Comparison of ENCODE assay signal across 15 cellular contexts in the genomic region with DNA sequence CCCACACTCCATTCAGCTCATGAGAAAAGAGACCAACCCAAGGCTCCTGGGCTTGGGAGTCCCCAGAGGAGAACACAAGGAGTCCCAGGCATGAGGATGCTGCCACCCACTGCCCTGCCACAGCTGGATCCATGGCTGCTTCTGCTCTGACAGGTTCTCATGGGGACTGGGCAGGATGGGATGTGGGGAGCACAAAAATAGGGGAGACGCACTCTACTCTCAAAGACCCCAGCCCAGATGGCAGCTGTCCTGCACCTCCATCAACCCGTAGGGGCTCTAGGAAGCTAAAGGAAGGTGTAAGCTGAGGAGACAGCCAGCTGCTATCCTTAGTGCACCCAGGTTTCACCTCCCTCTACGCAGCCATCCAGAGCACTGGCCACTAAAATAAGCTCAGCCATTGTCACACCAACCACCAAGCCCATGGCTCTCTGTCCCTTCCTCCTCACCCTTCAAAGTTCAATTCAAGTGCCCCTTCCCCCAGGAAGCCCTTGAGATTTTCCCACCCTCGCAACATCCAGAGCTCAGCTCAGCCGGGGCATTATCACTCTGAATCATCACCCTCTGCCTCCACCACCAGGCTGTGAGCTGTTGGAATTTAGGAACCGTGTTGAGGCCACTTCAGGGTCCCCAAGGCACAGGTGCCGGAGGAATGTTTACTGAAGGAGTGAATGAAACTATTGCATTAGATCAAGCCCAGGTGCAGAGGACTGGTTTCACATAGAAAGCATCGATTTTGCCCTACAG.
DNase-seq lines count a peak whose midpoint lies in the region; ATAC-seq, FAIRE-seq and TF ChIP-seq lines count a peak whose summit lies in the region.
"Had no signal": no experiment of that assay in that cellular context is flagged by ENCODE, and none has a peak within 500 bp of the region (broad histone marks: within the 10 kb centered on the region; RNA-seq: fewer than 3 reads in every experiment).

No MANE protein-coding gene starts in this region.

- no peak for TF ChIP-seq POLR2A in H54 (IDR thresholded peaks at IDR 0.05; ENCODE audit: low read depth, low read length)

- TF ChIP-seq CTCF in lower lobe of right lung (IDR thresholded peaks at IDR 0.05) (no peak), omental fat pad (IDR thresholded peaks at IDR 0.05) (no peak)

- no peaks in the 10 kb centered on the region for H3K36me3 ChIP-seq in lower lobe of right lung
- H3K36me3 ChIP-seq: uterus had no signal

- H3K4me1 ChIP-seq in lower lobe of right lung, result no peaks in the 10 kb centered on the region
- H3K4me1 ChIP-seq: uterus had no signal

- no peak overlapping the region for H3K27ac ChIP-seq in lower lobe of right lung

- H3K4me3 ChIP-seq in lower lobe of right lung, result no peak overlapping the region
- H3K4me3 ChIP-seq: uterus had no signal

- intact Hi-C loops in lower lobe of right lung (cut with DNase I), result no loop called here

- peak; percentile 65 to 74 for DNase-seq in NOMO-1 (lab: John Stamatoyannopoulos, UW; ENCODE audit: unreplicated experiment in 2 of 2)
- peak; percentile 15 for DNase-seq in lower lobe of right lung
- no peak for DNase-seq in H54 (ENCODE audit: insufficient read length, low spot score)
- no peak for DNase-seq in omental fat pad (ENCODE audit: low spot score)
- DNase-seq in SHP77 (lab: John Stamatoyannopoulos, UW), result no peak
- no peak for DNase-seq in activated T-cell treated with anti-CD3 and anti-CD28 coated beads, Interleukin-2, amount 50 U/mL, for 48 hours
- DNase-seq: activated B cell treated with CpG ODN at 0.5 μM for 24 hours; activated naive CD4-positive, alpha-beta T cell; cortex of kidney; NCI-H446; T-cell; uterus had no signal

- no peaks in the 10 kb centered on the region for H3K27me3 ChIP-seq in lower lobe of right lung (ENCODE audit: low read depth)
- H3K27me3 ChIP-seq: uterus had no signal

- ATAC-seq in GM21360 (IDR thresholded peaks at IDR 0.05; ENCODE audit: unreplicated experiment) (peak; percentile 87), HG02763 (IDR thresholded peaks at IDR 0.05; ENCODE audit: unreplicated experiment) (peak; percentile 61), lower lobe of right lung (no peak), omental fat pad (ENCODE audit: low FRiP score) (no peak)
- ATAC-seq: T-cell had no signal

- no peaks in the 10 kb centered on the region for H3K9me3 ChIP-seq in lower lobe of right lung
- H3K9me3 ChIP-seq: uterus had no signal

- FAIRE-seq in H54 (lab: Jason Lieb, UNC), result no peak
- FAIRE-seq: D721Med had no signal

Comparison
In these comparisons a context has a peak if more than half of its experiments do, and no peak if none do; other contexts are left out.
1. ATAC-seq: peak in GM21360 (single experiment) and HG02763 (single experiment); none in lower lobe of right lung (0 of 2) and omental fat pad (single experiment).
2. DNase-seq: peak in NOMO-1 (2 of 2) and lower lobe of right lung (single experiment); none in H54 (single experiment), omental fat pad (single experiment), SHP77 (0 of 2) and activated T-cell treated with anti-CD3 and anti-CD28 coated beads, Interleukin-2, amount 50 U/mL, for 48 hours (0 of 2).